7 cellular contexts compared by ENCODE assay signal in the genomic region with DNA sequence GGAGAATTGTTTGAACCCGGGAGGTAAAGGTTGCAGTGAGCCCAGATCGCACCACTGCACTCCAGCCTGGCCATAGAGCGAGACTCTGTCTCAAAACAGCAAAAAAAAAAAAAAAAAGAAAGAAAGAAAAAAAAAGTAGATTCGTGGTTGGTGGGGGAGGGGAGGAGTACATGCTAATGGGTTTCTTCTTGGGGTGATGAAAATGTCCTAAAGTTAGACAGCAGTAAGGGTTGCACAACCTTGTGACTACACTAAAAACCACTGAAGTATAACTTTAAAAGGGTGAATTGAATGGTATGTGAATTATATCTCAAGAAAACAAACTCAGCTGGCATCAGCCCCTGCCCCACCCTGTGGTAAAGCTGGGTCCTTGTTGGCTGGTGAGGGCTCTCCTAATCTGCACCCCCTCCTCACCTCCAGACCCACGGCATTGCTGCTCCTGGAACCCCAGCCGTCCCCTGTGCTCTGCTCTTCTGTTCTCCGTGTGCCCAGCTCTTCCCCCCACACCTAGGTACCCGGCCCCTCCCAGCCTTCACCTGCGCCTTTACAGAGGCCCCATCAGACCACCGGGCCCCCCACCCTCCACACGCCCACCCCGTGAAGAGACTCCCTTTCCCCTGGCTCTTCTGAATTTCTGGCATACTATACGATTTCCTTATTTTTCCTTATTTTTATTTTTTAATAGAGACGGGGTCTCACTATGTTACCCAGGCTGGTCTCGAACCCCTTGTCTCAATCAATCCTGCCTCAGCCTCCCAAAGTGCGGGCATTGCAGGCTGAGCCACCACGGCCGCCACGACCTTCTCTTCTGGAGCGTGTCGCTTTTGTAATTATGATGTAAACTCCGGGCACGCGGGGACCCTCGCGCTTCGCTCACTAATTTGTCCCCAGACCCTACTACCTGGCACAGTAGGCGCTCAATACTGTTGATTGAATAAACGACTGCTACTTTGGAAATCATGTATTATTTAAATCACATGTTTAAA. TPM values are rescaled to one million over a fixed set of nuclear protein-coding genes. Genes with fewer than 3 reads are reported as not detected.
DNase-seq lines count a peak whose midpoint lies in the region; ATAC-seq and TF ChIP-seq lines count a peak whose summit lies in the region.

No MANE protein-coding gene starts in this region.

- no peaks in the 10 kb centered on the region for H3K9me3 Mint-ChIP-seq in activated CD4-positive, alpha-beta memory T cell treated with anti-CD3 and anti-CD28 coated beads for 36 hours
- no peaks in the 10 kb centered on the region for H3K9me3 Mint-ChIP-seq in stimulated activated naive CD8-positive, alpha-beta T cell treated with anti-CD3 and anti-CD28 coated beads, Interleukin-15, amount 100 ng/mL, for 72 hours

- ATAC-seq in stimulated activated naive CD8-positive, alpha-beta T cell treated with anti-CD3 and anti-CD28 coated beads, Interleukin-15, amount 100 ng/mL, for 72 hours, result no peak
- ATAC-seq in HG03469 (IDR thresholded peaks at IDR 0.05; ENCODE audit: unreplicated experiment) (no peak), HG03196 (IDR thresholded peaks at IDR 0.05; ENCODE audit: unreplicated experiment) (no peak)

- DNase-seq in Jurkat, Clone E6-1 (ENCODE audit: low read depth, low spot score), result peak; percentile 42
- DNase-seq in activated CD4-positive, alpha-beta memory T cell treated with anti-CD3 and anti-CD28 coated beads for 36 hours, result no peak
- DNase-seq in hepatocyte (ENCODE audit: low spot score) (no peak), GOT3 (lab: John Stamatoyannopoulos, UW) (no peak)
- no peak for DNase-seq in stimulated activated naive CD8-positive, alpha-beta T cell treated with anti-CD3 and anti-CD28 coated beads, Interleukin-15, amount 100 ng/mL, for 72 hours

- peak overlapping the region; percentile 99 for H3K27ac Mint-ChIP-seq in activated CD4-positive, alpha-beta memory T cell treated with anti-CD3 and anti-CD28 coated beads for 36 hours
- H3K27ac Mint-ChIP-seq in stimulated activated naive CD8-positive, alpha-beta T cell treated with anti-CD3 and anti-CD28 coated beads, Interleukin-15, amount 100 ng/mL, for 72 hours, result peak overlapping the region; percentile 92 to 97

- no peaks in the 10 kb centered on the region for H3K27me3 ChIP-seq in hepatocyte

- H3K36me3 ChIP-seq in hepatocyte (replicated peaks; ENCODE audit: insufficient read depth, low read depth), result no peaks in the 10 kb centered on the region

- TF ChIP-seq CTCF in hepatocyte (IDR thresholded peaks at IDR 0.05; ENCODE audit: poor library complexity), result no peak

- peaks cover 2% of the 10 kb centered on the region for H3K27me3 Mint-ChIP-seq in activated CD4-positive, alpha-beta memory T cell treated with anti-CD3 and anti-CD28 coated beads for 36 hours
- H3K27me3 Mint-ChIP-seq in stimulated activated naive CD8-positive, alpha-beta T cell treated with anti-CD3 and anti-CD28 coated beads, Interleukin-15, amount 100 ng/mL, for 72 hours, result no peaks in the 10 kb centered on the region

- no peaks in the 10 kb centered on the region for H3K9me3 ChIP-seq in hepatocyte (ENCODE audit: low read depth)

- H3K9me2 ChIP-seq in hepatocyte (replicated peaks; ENCODE audit: insufficient read depth), result no peaks in the 10 kb centered on the region

- peak overlapping the region; percentile 79 for H3K4me2 ChIP-seq in hepatocyte

- intact Hi-C loops in activated CD4-positive, alpha-beta memory T cell treated with anti-CD3 and anti-CD28 coated beads for 36 hours (cut with micrococcal nuclease), result loop anchor here (5.0 to 10.0 kb wide), 3 partner anchors 195 to 1357 kb away; a partner anchor contains a TSS

- POLR2A ChIA-PET in activated CD4-positive, alpha-beta memory T cell treated with anti-CD3 and anti-CD28 coated beads for 36 hours (lab: Charles Lee), result interaction anchor here (2.2 kb wide), 1 partner anchor 528 kb away, joined by 7 read pairs; a partner anchor contains a TSS

- peak overlapping the region; percentile 96 for H3K4me3 Mint-ChIP-seq in activated CD4-positive, alpha-beta memory T cell treated with anti-CD3 and anti-CD28 coated beads for 36 hours
- H3K4me3 Mint-ChIP-seq in stimulated activated naive CD8-positive, alpha-beta T cell treated with anti-CD3 and anti-CD28 coated beads, Interleukin-15, amount 100 ng/mL, for 72 hours, result peak overlapping the region; percentile 97 to 98

- H3K79me2 ChIP-seq in hepatocyte, result peaks cover 28% of the 10 kb centered on the region

- peaks cover 27% of the 10 kb centered on the region for H3K36me3 Mint-ChIP-seq in activated CD4-positive, alpha-beta memory T cell treated with anti-CD3 and anti-CD28 coated beads for 36 hours

- no peak overlapping the region for H3K27ac ChIP-seq in hepatocyte

- peaks cover 31% of the 10 kb centered on the region for H3K4me1 Mint-ChIP-seq in activated CD4-positive, alpha-beta memory T cell treated with anti-CD3 and anti-CD28 coated beads for 36 hours (ENCODE audit: low read depth)
- peaks cover 41% of the 10 kb centered on the region for H3K4me1 Mint-ChIP-seq in stimulated activated naive CD8-positive, alpha-beta T cell treated with anti-CD3 and anti-CD28 coated beads, Interleukin-15, amount 100 ng/mL, for 72 hours

- peaks cover 12% of the 10 kb centered on the region for H3K4me1 ChIP-seq in hepatocyte (ENCODE audit: insufficient read depth)

- CTCF ChIA-PET in activated CD4-positive, alpha-beta memory T cell treated with anti-CD3 and anti-CD28 coated beads for 36 hours (lab: Charles Lee), result interaction anchor here (1.5 kb wide), 1 partner anchor 283 kb away, joined by 4 read pairs; no protein-coding TSS in a partner anchor

- H4K20me1 ChIP-seq in hepatocyte (ENCODE audit: insufficient read depth, poor library complexity, severe bottlenecking), result peaks cover 17% of the 10 kb centered on the region

- H3K4me3 ChIP-seq in Jurkat, Clone E6-1 (ENCODE audit: low read length), result peak overlapping the region; percentile 90
- peak overlapping the region; percentile 49 for H3K4me3 ChIP-seq in hepatocyte

- peak overlapping the region; percentile 71 for H2AFZ ChIP-seq in hepatocyte

- WGBS in hepatocyte (ENCODE audit: low lambda C conversion rate, missing lambda C conversion rate), result 85% methylated on average over 25 of the region's 29 CpGs

RNA-seq across cellular contexts. Expression of a gene that starts 0.9 kb away (rescaled TPM):
- polyA plus RNA-seq in Jurkat, Clone E6-1 (2012; ENCODE audit: insufficient read depth, insufficient read length), result 34.2 TPM
- total RNA-seq in activated CD4-positive, alpha-beta memory T cell treated with anti-CD3 and anti-CD28 coated beads for 36 hours, result 10 to 100 TPM; 31.8 to 33.9 TPM
- 29.1 and 29.6 TPM in 2 replicates for total RNA-seq in hepatocyte
- polyA plus RNA-seq in hepatocyte, result 36.1 and 38.2 TPM in 2 replicates
